In the genomic region with DNA sequence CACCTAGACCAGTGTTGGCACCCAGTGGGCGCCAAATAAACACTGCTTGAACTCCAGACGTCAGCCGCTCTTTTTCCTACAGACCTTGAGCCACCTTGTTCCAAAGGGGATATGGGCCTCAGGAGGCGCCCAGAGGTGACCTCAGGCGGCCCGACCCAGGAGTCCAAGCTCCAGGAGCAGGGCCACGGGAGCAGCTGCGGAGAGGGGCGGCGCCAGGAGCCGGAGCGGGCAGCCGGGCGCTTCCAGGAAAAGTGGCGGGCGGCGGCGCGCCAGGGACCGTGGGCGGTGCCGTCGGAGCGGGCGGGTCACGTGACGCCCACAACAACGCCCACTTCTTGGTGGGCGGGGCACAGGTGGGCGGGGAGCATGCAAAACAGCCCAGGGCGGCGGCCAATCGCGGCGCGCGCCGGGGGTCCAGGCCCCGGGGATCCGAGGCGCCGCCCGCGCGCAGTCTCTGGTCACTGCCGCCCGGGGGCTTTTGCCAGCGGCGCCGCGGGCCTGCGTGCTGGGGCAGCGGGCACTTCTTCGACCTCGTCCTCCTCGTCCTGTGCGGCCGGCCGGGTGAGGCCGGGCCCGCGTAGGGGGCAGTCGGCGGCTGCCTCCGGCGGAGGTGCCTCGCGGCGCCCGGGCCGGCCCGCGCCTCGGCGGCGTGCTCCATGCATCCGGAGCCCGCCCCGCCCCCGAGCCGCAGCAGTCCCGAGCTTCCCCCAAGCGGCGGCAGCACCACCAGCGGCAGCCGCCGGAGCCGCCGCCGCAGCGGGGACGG, we compare ENCODE assay signal across 1 cellular context.
TF ChIP-seq lines count a peak whose summit lies in the region.

A gene (plus strand): TSS at position 444 of the 766 bp plus-strand sequence.

TF ChIP-seq in GM23338, 12 proteins besides CTCF, POLR2A, EP300 and RAD21 (continued from another document):
- TF ChIP-seq, protein P1, sequence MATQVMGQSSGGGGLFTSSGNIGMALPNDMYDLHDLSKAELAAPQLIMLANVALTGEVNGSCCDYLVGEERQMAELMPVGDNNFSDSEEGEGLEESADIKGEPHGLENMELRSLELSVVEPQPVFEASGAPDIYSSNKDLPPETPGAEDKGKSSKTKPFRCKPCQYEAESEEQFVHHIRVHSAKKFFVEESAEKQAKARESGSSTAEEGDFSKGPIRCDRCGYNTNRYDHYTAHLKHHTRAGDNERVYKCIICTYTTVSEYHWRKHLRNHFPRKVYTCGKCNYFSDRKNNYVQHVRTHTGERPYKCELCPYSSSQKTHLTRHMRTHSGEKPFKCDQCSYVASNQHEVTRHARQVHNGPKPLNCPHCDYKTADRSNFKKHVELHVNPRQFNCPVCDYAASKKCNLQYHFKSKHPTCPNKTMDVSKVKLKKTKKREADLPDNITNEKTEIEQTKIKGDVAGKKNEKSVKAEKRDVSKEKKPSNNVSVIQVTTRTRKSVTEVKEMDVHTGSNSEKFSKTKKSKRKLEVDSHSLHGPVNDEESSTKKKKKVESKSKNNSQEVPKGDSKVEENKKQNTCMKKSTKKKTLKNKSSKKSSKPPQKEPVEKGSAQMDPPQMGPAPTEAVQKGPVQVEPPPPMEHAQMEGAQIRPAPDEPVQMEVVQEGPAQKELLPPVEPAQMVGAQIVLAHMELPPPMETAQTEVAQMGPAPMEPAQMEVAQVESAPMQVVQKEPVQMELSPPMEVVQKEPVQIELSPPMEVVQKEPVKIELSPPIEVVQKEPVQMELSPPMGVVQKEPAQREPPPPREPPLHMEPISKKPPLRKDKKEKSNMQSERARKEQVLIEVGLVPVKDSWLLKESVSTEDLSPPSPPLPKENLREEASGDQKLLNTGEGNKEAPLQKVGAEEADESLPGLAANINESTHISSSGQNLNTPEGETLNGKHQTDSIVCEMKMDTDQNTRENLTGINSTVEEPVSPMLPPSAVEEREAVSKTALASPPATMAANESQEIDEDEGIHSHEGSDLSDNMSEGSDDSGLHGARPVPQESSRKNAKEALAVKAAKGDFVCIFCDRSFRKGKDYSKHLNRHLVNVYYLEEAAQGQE (IDR thresholded peaks at IDR 0.05; ENCODE audit: unreplicated experiment) = no peak
